Comparison of ENCODE assay signal across 1 cellular context in genomic region chr11:78698612-78699011, GRCh38.
TF ChIP-seq lines count a peak whose summit lies in the region.

No MANE protein-coding gene starts in this region.

TF ChIP-seq in SK-N-SH treated with all-trans-retinoic acid at 6 μM for 48 hours, 23 proteins besides CTCF, POLR2A, EP300 and RAD21 (continued from another document):
- TF ChIP-seq POU6F1 (CRISPR knock-in tag; IDR thresholded peaks at IDR 0.05; ENCODE audit: borderline replicate concordance, low read depth) (no peak), RARB (CRISPR knock-in tag; IDR thresholded peaks at IDR 0.05) (no peak), ISL1 (CRISPR knock-in tag; IDR thresholded peaks at IDR 0.05) (no peak), ZNF565 (CRISPR knock-in tag; conservative IDR thresholded peaks at IDR 0.05; ENCODE audit: low read depth) (no peak), ZC3H10 (CRISPR knock-in tag; IDR thresholded peaks at IDR 0.05) (no peak), CSRNP3 (CRISPR knock-in tag; IDR thresholded peaks at IDR 0.05) (no peak), BACH2 (CRISPR knock-in tag; IDR thresholded peaks at IDR 0.05; ENCODE audit: borderline replicate concordance) (no peak), ZNF70 (CRISPR knock-in tag; IDR thresholded peaks at IDR 0.05) (no peak), CSDC2 (CRISPR knock-in tag; IDR thresholded peaks at IDR 0.05) (no peak)
